ENCODE assay signal across 22 cellular contexts in the genomic region with DNA sequence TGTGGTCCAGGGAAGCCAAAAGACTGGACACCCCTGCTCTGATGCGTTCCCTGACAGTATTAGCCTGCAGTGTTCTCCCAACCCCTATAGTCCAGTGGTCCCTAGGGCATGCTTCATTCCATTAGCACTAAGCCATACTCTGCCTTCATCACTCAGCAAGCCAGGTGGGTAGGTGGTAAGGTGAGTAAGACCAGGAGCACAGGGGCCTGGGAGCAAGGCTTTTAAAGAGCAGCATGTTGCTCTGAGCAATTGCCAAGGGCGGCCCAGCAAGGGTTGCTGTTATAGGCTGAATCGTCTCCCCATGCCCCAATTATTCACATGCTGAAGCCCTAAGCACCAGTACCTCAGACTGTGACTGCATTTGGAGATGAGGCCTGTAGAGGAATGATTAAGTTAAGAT. TPM values are rescaled to one million over a fixed set of nuclear protein-coding genes. Genes with fewer than 3 reads are reported as not detected.
"Had no signal": no experiment of that assay in that cellular context is flagged by ENCODE, and none has a peak within 500 bp of the region (broad histone marks: within the 10 kb centered on the region; RNA-seq: fewer than 3 reads in every experiment).

No MANE protein-coding gene starts in this region.

- FAIRE-seq: islet of Langerhans had no signal

- H3K4me3 ChIP-seq: esophagus muscularis mucosa, gastrocnemius medialis, heart right ventricle, mucosa of descending colon, sigmoid colon, skin epidermis, suprapubic skin, tibial artery, upper lobe of right lung had no signal

- ATAC-seq: gastrocnemius medialis; heart right ventricle; mucosa of descending colon; naive thymus-derived CD8-positive, alpha-beta T cell; stimulated activated naive CD8-positive, alpha-beta T cell treated with anti-CD3 and anti-CD28 coated beads, Interleukin-15, Interleukin-2, amounts not matched to agents 100 U/mL and 50 U/mL, for 24 hours; upper lobe of right lung had no signal

- H3K9me3 ChIP-seq: esophagus muscularis mucosa, gastrocnemius medialis, heart right ventricle, mucosa of descending colon, neutrophil, sigmoid colon, suprapubic skin, tibial artery, upper lobe of right lung had no signal

- H3K27me3 ChIP-seq: esophagus muscularis mucosa, gastrocnemius medialis, heart right ventricle, sigmoid colon, suprapubic skin, tibial artery, upper lobe of right lung had no signal

- H3K27me3 Mint-ChIP-seq: naive thymus-derived CD8-positive, alpha-beta T cell had no signal

- H3K9me3 Mint-ChIP-seq: naive thymus-derived CD8-positive, alpha-beta T cell had no signal

- DNase-seq: effector memory CD4-positive, alpha-beta T cell; gastrocnemius medialis; heart right ventricle; hypothalamus; kidney glomerular epithelial cell; mammary epithelial cell; mucosa of descending colon; naive thymus-derived CD8-positive, alpha-beta T cell; sigmoid colon; stimulated activated naive CD8-positive, alpha-beta T cell treated with anti-CD3 and anti-CD28 coated beads, Interleukin-15, Interleukin-2, amounts not matched to agents 100 U/mL and 50 U/mL, for 24 hours; tibial artery; upper lobe of right lung had no signal

- H3K4me3 Mint-ChIP-seq: naive thymus-derived CD8-positive, alpha-beta T cell had no signal

- H3K27ac ChIP-seq: epithelial cell of prostate, esophagus muscularis mucosa, heart right ventricle, neutrophil, sigmoid colon, suprapubic skin, tibial artery, upper lobe of right lung had no signal

RNA-seq across cellular contexts. Expression of a gene that starts 11.0 kb away (rescaled TPM):
- total RNA-seq: left lobe of liver, mammary epithelial cell, osteoblast, pulmonary artery endothelial cell had no signal
- polyA plus RNA-seq: mammary epithelial cell, neural cell had no signal
